Comparison of ENCODE assay signal across 8 cellular contexts in the genomic region with DNA sequence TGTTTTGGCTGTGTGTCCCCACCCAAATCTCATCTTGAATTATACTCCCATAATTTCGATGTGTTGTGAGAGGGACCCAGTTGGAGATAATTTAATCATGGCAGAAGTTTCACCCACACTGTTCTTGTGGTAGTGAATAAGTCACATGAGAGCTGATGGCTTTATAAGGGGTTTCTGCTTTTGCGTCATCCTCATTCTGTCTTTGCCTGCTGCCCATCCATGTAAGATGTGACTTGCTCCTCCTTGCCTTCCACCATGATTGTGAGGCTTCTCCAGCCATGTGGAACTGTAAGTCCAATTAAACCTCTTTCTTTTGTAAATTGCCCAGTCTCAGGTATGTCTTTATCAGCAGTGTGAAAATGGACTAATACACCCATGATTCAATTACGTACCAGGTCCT. TPM values are rescaled to one million over a fixed set of nuclear protein-coding genes. Genes with fewer than 3 reads are reported as not detected.
DNase-seq lines count a peak whose midpoint lies in the region; ATAC-seq and TF ChIP-seq lines count a peak whose summit lies in the region.
"Not testable (repeated sequence)": the region's sequence is repeated elsewhere in the genome, so short reads cannot be mapped to it uniquely, and the experiment has no call there.
"Had no signal": no experiment of that assay in that cellular context is flagged by ENCODE, and none has a peak within 500 bp of the region (broad histone marks: within the 10 kb centered on the region; RNA-seq: fewer than 3 reads in every experiment).

No MANE protein-coding gene starts in this region.

- H3K4me1 ChIP-seq in CD8-positive, alpha-beta memory T cell (ENCODE audit: insufficient read depth, low read length) = peaks cover 28% of the 10 kb centered on the region
- not testable (repeated sequence) for H3K4me1 ChIP-seq in endodermal cell (ENCODE audit: control insufficient read depth, insufficient read depth, low read length)

- CTCF ChIA-PET in CD8-positive, alpha-beta memory T cell (lab: Charles Lee) = interaction anchor here (1.0 to 1.2 kb wide), 3 partner anchors 13 to 30 kb away, joined by 3 to 5 read pairs (median 3); no protein-coding TSS in a partner anchor
- CTCF ChIA-PET in activated CD8-positive, alpha-beta T cell treated with anti-CD3 and anti-CD28 coated beads, Interleukin-2, amount 10 ng/mL, durations not matched to agents 7 days and 5 days (lab: Charles Lee) = interaction anchor here (1.8 kb wide), 1 partner anchor 47 kb away, joined by 4 read pairs; a partner anchor contains a TSS
- CTCF ChIA-PET in activated naive CD4-positive, alpha-beta T cell treated with anti-CD3 and anti-CD28 coated beads, Interleukin-2, amount 10 ng/mL, durations not matched to agents 7 days and 5 days (lab: Charles Lee) = not testable (repeated sequence)

- H3K27ac ChIP-seq in CD8-positive, alpha-beta memory T cell (ENCODE audit: low read depth, low read length); endodermal cell (ENCODE audit: low read depth, low read length): not testable (repeated sequence)

- ATAC-seq in activated CD8-positive, alpha-beta T cell treated with anti-CD3 and anti-CD28 coated beads, Interleukin-2, amount 10 ng/mL, durations not matched to agents 7 days and 5 days; activated naive CD8-positive, alpha-beta T cell treated with anti-CD3 and anti-CD28 coated beads, Interleukin-2, amount 50 U/mL, for 24 hours; natural killer cell treated with Interleukin-12 subunit alpha and Interleukin-12 subunit beta and Interleukin-15 and Interleukin-18, amount 100 ng/mL, for 72 hours: not testable (repeated sequence)

- H3K27me3 ChIP-seq in CD8-positive, alpha-beta memory T cell (ENCODE audit: insufficient read depth, low read length, poor library complexity, severe bottlenecking) = not testable (repeated sequence)
- peaks cover 15% of the 10 kb centered on the region for H3K27me3 ChIP-seq in endodermal cell (ENCODE audit: control insufficient read depth, insufficient read depth, low read length, poor library complexity, severe bottlenecking)

- POLR2A ChIA-PET in CD8-positive, alpha-beta memory T cell (lab: Charles Lee) = not testable (repeated sequence)
- POLR2A ChIA-PET in activated CD8-positive, alpha-beta T cell treated with anti-CD3 and anti-CD28 coated beads, Interleukin-2, amount 10 ng/mL, durations not matched to agents 7 days and 5 days (lab: Charles Lee) = interaction anchor here (1.2 kb wide), 1 partner anchor 47 kb away, joined by 4 read pairs; a partner anchor contains a TSS

- peaks cover 43 to 46% (median 43%) of the 10 kb centered on the region in 3 donors for H3K4me1 Mint-ChIP-seq in CD8-positive, alpha-beta memory T cell
- peaks cover 21% of the 10 kb centered on the region for H3K4me1 Mint-ChIP-seq in T-helper 2 cell treated with Interferon-gamma antibody and Interleukin-4, amounts not matched to agents 5 μg/mL and 100 μg/mL, for 36 hours (ENCODE audit: low read depth)
- peaks cover 26% of the 10 kb centered on the region for H3K4me1 Mint-ChIP-seq in activated CD8-positive, alpha-beta T cell treated with anti-CD3 and anti-CD28 coated beads, Interleukin-2, amount 10 ng/mL, durations not matched to agents 7 days and 5 days (ENCODE audit: low read depth)
- H3K4me1 Mint-ChIP-seq in activated naive CD4-positive, alpha-beta T cell treated with anti-CD3 and anti-CD28 coated beads, Interleukin-2, amount 10 ng/mL, durations not matched to agents 7 days and 5 days = peaks cover 27% of the 10 kb centered on the region
- peaks cover 25% of the 10 kb centered on the region for H3K4me1 Mint-ChIP-seq in activated naive CD8-positive, alpha-beta T cell treated with anti-CD3 and anti-CD28 coated beads, Interleukin-2, amount 50 U/mL, for 24 hours
- H3K4me1 Mint-ChIP-seq in endodermal cell = not testable (repeated sequence)
- peaks cover 25 to 33% of the 10 kb centered on the region in 2 donors for H3K4me1 Mint-ChIP-seq in natural killer cell treated with Interleukin-12 subunit alpha and Interleukin-12 subunit beta and Interleukin-15 and Interleukin-18, amount 100 ng/mL, for 72 hours (ENCODE audit: low read depth in 2 of 2)

- not testable (repeated sequence) for TF ChIP-seq CTCF in endodermal cell (conservative IDR thresholded peaks at IDR 0.05)

- H3K27ac Mint-ChIP-seq in CD8-positive, alpha-beta memory T cell = peak overlapping the region in 7 of 8 donors; percentile 49 to 97 (median 91)
- H3K27ac Mint-ChIP-seq in T-helper 2 cell treated with Interferon-gamma antibody and Interleukin-4, amounts not matched to agents 5 μg/mL and 100 μg/mL, for 36 hours; endodermal cell: not testable (repeated sequence)
- peak overlapping the region; percentile 98 for H3K27ac Mint-ChIP-seq in activated CD8-positive, alpha-beta T cell treated with anti-CD3 and anti-CD28 coated beads, Interleukin-2, amount 10 ng/mL, durations not matched to agents 7 days and 5 days
- H3K27ac Mint-ChIP-seq in activated naive CD4-positive, alpha-beta T cell treated with anti-CD3 and anti-CD28 coated beads, Interleukin-2, amount 10 ng/mL, durations not matched to agents 7 days and 5 days = peak overlapping the region; percentile 94
- peak overlapping the region; percentile 70 for H3K27ac Mint-ChIP-seq in activated naive CD8-positive, alpha-beta T cell treated with anti-CD3 and anti-CD28 coated beads, Interleukin-2, amount 50 U/mL, for 24 hours
- peak overlapping the region; percentile 81 to 89 for H3K27ac Mint-ChIP-seq in natural killer cell treated with Interleukin-12 subunit alpha and Interleukin-12 subunit beta and Interleukin-15 and Interleukin-18, amount 100 ng/mL, for 72 hours

- H3K27me3 Mint-ChIP-seq in CD8-positive, alpha-beta memory T cell; T-helper 2 cell treated with Interferon-gamma antibody and Interleukin-4, amounts not matched to agents 5 μg/mL and 100 μg/mL, for 36 hours (ENCODE audit: low read depth); activated CD8-positive, alpha-beta T cell treated with anti-CD3 and anti-CD28 coated beads, Interleukin-2, amount 10 ng/mL, durations not matched to agents 7 days and 5 days (ENCODE audit: low read depth); activated naive CD4-positive, alpha-beta T cell treated with anti-CD3 and anti-CD28 coated beads, Interleukin-2, amount 10 ng/mL, durations not matched to agents 7 days and 5 days; activated naive CD8-positive, alpha-beta T cell treated with anti-CD3 and anti-CD28 coated beads, Interleukin-2, amount 50 U/mL, for 24 hours; endodermal cell (ENCODE audit: insufficient read depth); natural killer cell treated with Interleukin-12 subunit alpha and Interleukin-12 subunit beta and Interleukin-15 and Interleukin-18, amount 100 ng/mL, for 72 hours: not testable (repeated sequence)

- H3K9ac ChIP-seq in endodermal cell (ENCODE audit: extremely low read depth, low read length, poor library complexity, severe bottlenecking) = not testable (repeated sequence)

- peak overlapping the region in 6 of 7 donors; percentile 88 to 96 (median 90) for H3K4me3 Mint-ChIP-seq in CD8-positive, alpha-beta memory T cell
- H3K4me3 Mint-ChIP-seq in T-helper 2 cell treated with Interferon-gamma antibody and Interleukin-4, amounts not matched to agents 5 μg/mL and 100 μg/mL, for 36 hours = peak overlapping the region; percentile 74
- H3K4me3 Mint-ChIP-seq in activated CD8-positive, alpha-beta T cell treated with anti-CD3 and anti-CD28 coated beads, Interleukin-2, amount 10 ng/mL, durations not matched to agents 7 days and 5 days; activated naive CD4-positive, alpha-beta T cell treated with anti-CD3 and anti-CD28 coated beads, Interleukin-2, amount 10 ng/mL, durations not matched to agents 7 days and 5 days; activated naive CD8-positive, alpha-beta T cell treated with anti-CD3 and anti-CD28 coated beads, Interleukin-2, amount 50 U/mL, for 24 hours; endodermal cell: not testable (repeated sequence)
- peak overlapping the region; percentile 90 for H3K4me3 Mint-ChIP-seq in natural killer cell treated with Interleukin-12 subunit alpha and Interleukin-12 subunit beta and Interleukin-15 and Interleukin-18, amount 100 ng/mL, for 72 hours

- H3K36me3 Mint-ChIP-seq in CD8-positive, alpha-beta memory T cell = peaks cover 1 to 27% (median 2%) of the 10 kb centered on the region in 3 donors
- H3K36me3 Mint-ChIP-seq in T-helper 2 cell treated with Interferon-gamma antibody and Interleukin-4, amounts not matched to agents 5 μg/mL and 100 μg/mL, for 36 hours (ENCODE audit: low read depth) = peaks cover 40% of the 10 kb centered on the region
- peaks cover 58% of the 10 kb centered on the region for H3K36me3 Mint-ChIP-seq in activated CD8-positive, alpha-beta T cell treated with anti-CD3 and anti-CD28 coated beads, Interleukin-2, amount 10 ng/mL, durations not matched to agents 7 days and 5 days (ENCODE audit: low read depth)
- peaks cover 44% of the 10 kb centered on the region for H3K36me3 Mint-ChIP-seq in activated naive CD4-positive, alpha-beta T cell treated with anti-CD3 and anti-CD28 coated beads, Interleukin-2, amount 10 ng/mL, durations not matched to agents 7 days and 5 days
- not testable (repeated sequence) for H3K36me3 Mint-ChIP-seq in activated naive CD8-positive, alpha-beta T cell treated with anti-CD3 and anti-CD28 coated beads, Interleukin-2, amount 50 U/mL, for 24 hours (ENCODE audit: low read depth); endodermal cell (ENCODE audit: low read depth)
- H3K36me3 Mint-ChIP-seq in natural killer cell treated with Interleukin-12 subunit alpha and Interleukin-12 subunit beta and Interleukin-15 and Interleukin-18, amount 100 ng/mL, for 72 hours = peaks cover 45% of the 10 kb centered on the region

- H3K4me3 ChIP-seq in CD8-positive, alpha-beta memory T cell (ENCODE audit: low read length) = peak overlapping the region; percentile 22
- H3K4me3 ChIP-seq in endodermal cell (ENCODE audit: low read length) = peak overlapping the region; percentile 61

- DNase-seq in CD8-positive, alpha-beta memory T cell; T-helper 2 cell treated with Interferon-gamma antibody and Interleukin-4, amounts not matched to agents 5 μg/mL and 100 μg/mL, for 36 hours (ENCODE audit: low spot score); activated CD8-positive, alpha-beta T cell treated with anti-CD3 and anti-CD28 coated beads, Interleukin-2, amount 10 ng/mL, durations not matched to agents 7 days and 5 days; activated naive CD4-positive, alpha-beta T cell treated with anti-CD3 and anti-CD28 coated beads, Interleukin-2, amount 10 ng/mL, durations not matched to agents 7 days and 5 days; activated naive CD8-positive, alpha-beta T cell treated with anti-CD3 and anti-CD28 coated beads, Interleukin-2, amount 50 U/mL, for 24 hours; endodermal cell; natural killer cell treated with Interleukin-12 subunit alpha and Interleukin-12 subunit beta and Interleukin-15 and Interleukin-18, amount 100 ng/mL, for 72 hours (ENCODE audit: low spot score): not testable (repeated sequence)

- not testable (repeated sequence) for H3K36me3 ChIP-seq in CD8-positive, alpha-beta memory T cell (ENCODE audit: insufficient read depth, low read length); endodermal cell (ENCODE audit: control insufficient read depth, insufficient read depth, low read length)

- 100% methylated on average over 3 of the region's 3 CpGs; no CpG with 5 or more reads in 1 of the 2 experiments for WGBS in endodermal cell (ENCODE audit: insufficient coverage in 1 of 2, insufficient read length in 1 of 2), 2 experiments

- H3K9me3 Mint-ChIP-seq in CD8-positive, alpha-beta memory T cell = peaks cover 6 to 16% (median 10%) of the 10 kb centered on the region in 5 donors
- peaks cover 60% of the 10 kb centered on the region for H3K9me3 Mint-ChIP-seq in T-helper 2 cell treated with Interferon-gamma antibody and Interleukin-4, amounts not matched to agents 5 μg/mL and 100 μg/mL, for 36 hours
- peaks cover 29% of the 10 kb centered on the region for H3K9me3 Mint-ChIP-seq in activated CD8-positive, alpha-beta T cell treated with anti-CD3 and anti-CD28 coated beads, Interleukin-2, amount 10 ng/mL, durations not matched to agents 7 days and 5 days (ENCODE audit: insufficient read depth)
- peaks cover 45% of the 10 kb centered on the region for H3K9me3 Mint-ChIP-seq in activated naive CD4-positive, alpha-beta T cell treated with anti-CD3 and anti-CD28 coated beads, Interleukin-2, amount 10 ng/mL, durations not matched to agents 7 days and 5 days
- H3K9me3 Mint-ChIP-seq in activated naive CD8-positive, alpha-beta T cell treated with anti-CD3 and anti-CD28 coated beads, Interleukin-2, amount 50 U/mL, for 24 hours = peaks cover 30% of the 10 kb centered on the region
- H3K9me3 Mint-ChIP-seq in endodermal cell = peaks cover 39% of the 10 kb centered on the region
- not testable (repeated sequence) for H3K9me3 Mint-ChIP-seq in natural killer cell treated with Interleukin-12 subunit alpha and Interleukin-12 subunit beta and Interleukin-15 and Interleukin-18, amount 100 ng/mL, for 72 hours

- H3K9me3 ChIP-seq in CD8-positive, alpha-beta memory T cell (ENCODE audit: low read length) = not testable (repeated sequence)
- H3K9me3 ChIP-seq in endodermal cell (ENCODE audit: control insufficient read depth, low read length) = peaks cover 30% of the 10 kb centered on the region

RNA-seq across cellular contexts. Expression of a gene that starts 47.2 kb away (rescaled TPM):
- 10 to 100 TPM; 15.9 to 16.7 TPM for total RNA-seq in CD8-positive, alpha-beta memory T cell
- polyA plus RNA-seq in CD8-positive, alpha-beta memory T cell = 29.7 TPM
- total RNA-seq in activated CD8-positive, alpha-beta T cell treated with anti-CD3 and anti-CD28 coated beads, Interleukin-2, amount 10 ng/mL, durations not matched to agents 7 days and 5 days = 10 to 100 TPM; 18.6 to 21.5 TPM
- 10 to 100 TPM in 1 of 2 donors, 1 to 10 TPM in 1; 7.4 to 11.8 TPM for total RNA-seq in endodermal cell
- 21.9 TPM for polyA plus RNA-seq in endodermal cell (2013, experiment 1 of 2)
- 21.6 TPM for polyA plus RNA-seq in endodermal cell (2013, experiment 2 of 2)
- total RNA-seq in natural killer cell treated with Interleukin-12 subunit alpha and Interleukin-12 subunit beta and Interleukin-15 and Interleukin-18, amount 100 ng/mL, for 72 hours = 10 to 100 TPM; 22.1 to 24.9 TPM
- total RNA-seq: G401 had no signal
